In genomic region chrX:153725039-153725831, GRCh38 we compare ENCODE assay signal across 1 cellular context.
TF ChIP-seq lines count a peak whose summit lies in the region.

No MANE protein-coding gene starts in this region.

TF ChIP-seq in HCT116, 20 proteins besides CTCF, POLR2A, EP300 and RAD21 (continued from another document):
- TF ChIP-seq ZBTB33 (IDR thresholded peaks at IDR 0.05; ENCODE audit: extremely low read depth, insufficient replicate concordance, low read length) (no peak), FOSL1 (IDR thresholded peaks at IDR 0.05; ENCODE audit: low read depth) (no peak), EZH2 (IDR thresholded peaks at IDR 0.05) (no peak), JUND (IDR thresholded peaks at IDR 0.05) (no peak), SP1 (IDR thresholded peaks at IDR 0.05; ENCODE audit: low read depth) (no peak), REST (IDR thresholded peaks at IDR 0.05; ENCODE audit: low read depth) (no peak), ELF1 (IDR thresholded peaks at IDR 0.05; ENCODE audit: borderline replicate concordance, low read depth) (no peak), YY1 (IDR thresholded peaks at IDR 0.05; ENCODE audit: extremely low read depth, insufficient replicate concordance, low read depth, low read length) (no peak), CBX3 (IDR thresholded peaks at IDR 0.05; ENCODE audit: low read depth) (no peak)
